Comparison of ENCODE assay signal across 13 cellular contexts in genomic region chr17:43272914-43273313, GRCh38. TPM values are rescaled to one million over a fixed set of nuclear protein-coding genes. Genes with fewer than 3 reads are reported as not detected.
DNase-seq lines count a peak whose midpoint lies in the region; ATAC-seq, FAIRE-seq and TF ChIP-seq lines count a peak whose summit lies in the region.
"Not testable (repeated sequence)": the region's sequence is repeated elsewhere in the genome, so short reads cannot be mapped to it uniquely, and the experiment has no call there.
"Had no signal": no experiment of that assay in that cellular context is flagged by ENCODE, and none has a peak within 500 bp of the region (broad histone marks: within the 10 kb centered on the region; RNA-seq: fewer than 3 reads in every experiment).

No MANE protein-coding gene starts in this region.

- not testable (repeated sequence) for H2AK5ac ChIP-seq in IMR-90 (ENCODE audit: low read depth, low read length)

- not testable (repeated sequence) for H3K36me3 Mint-ChIP-seq in T-helper 17 cell (ENCODE audit: low read depth); activated CD8-positive, alpha-beta memory T cell treated with anti-CD3 and anti-CD28 coated beads, Interleukin-2, amount 10 ng/mL, durations not matched to agents 7 days and 5 days; naive thymus-derived CD4-positive, alpha-beta T cell; stimulated activated memory B cell treated with anti-CD40 and anti-IgM and Interleukin-4, amounts not matched to agents 10 μg/mL and 1 μg/mL and 100 μg/mL, for 72 hours

- not testable (repeated sequence) for H3K9me3 Mint-ChIP-seq in activated CD8-positive, alpha-beta memory T cell treated with anti-CD3 and anti-CD28 coated beads, Interleukin-2, amount 10 ng/mL, durations not matched to agents 7 days and 5 days (ENCODE audit: low read depth); naive thymus-derived CD4-positive, alpha-beta T cell; stimulated activated memory B cell treated with anti-CD40 and anti-IgM and Interleukin-4, amounts not matched to agents 10 μg/mL and 1 μg/mL and 100 μg/mL, for 72 hours

- not testable (repeated sequence) for H2BK20ac ChIP-seq in IMR-90 (ENCODE audit: low read depth, low read length)

- H2BK15ac ChIP-seq in IMR-90 (ENCODE audit: low read depth, low read length), result not testable (repeated sequence)

- H3K27ac ChIP-seq in A549, result 0 out of 6 replicates have a peak overlapping the region, but pooled peaks have one; percentile 47 to 62
- H3K27ac ChIP-seq in IMR-90 (ENCODE audit: insufficient read depth, low read length); K562 (ENCODE audit: extremely low read depth, low read depth, low read length); endothelial cell of umbilical vein (ENCODE audit: insufficient read depth, low read depth, low read length); naive thymus-derived CD4-positive, alpha-beta T cell (ENCODE audit: low read depth, low read length): not testable (repeated sequence)

- H4K5ac ChIP-seq in IMR-90 (ENCODE audit: low read depth, low read length), result not testable (repeated sequence)

- H3K23ac ChIP-seq in IMR-90 (ENCODE audit: low read depth, low read length), result not testable (repeated sequence)

- TF ChIP-seq CTCF in A549 (IDR thresholded peaks at IDR 0.05); IMR-90 (conservative IDR thresholded peaks at IDR 0.05; ENCODE audit: low read depth, low read length); K562 (IDR thresholded peaks at IDR 0.05 in 2 of 3, conservative IDR thresholded peaks at IDR 0.05 in 1 of 3; ENCODE audit: insufficient read depth in 2 of 3, low read depth in 1 of 3, low read length in 3 of 3); endothelial cell of umbilical vein (IDR thresholded peaks at IDR 0.05; ENCODE audit: extremely low read depth in 1 of 2, insufficient read depth in 1 of 2, low read depth in 1 of 2, low read length in 2 of 2): not testable (repeated sequence)

- not testable (repeated sequence) for H4K8ac ChIP-seq in IMR-90 (ENCODE audit: low read depth in 2 of 2, low read length in 2 of 2)

- not testable (repeated sequence) for FAIRE-seq in A549 (lab: Jason Lieb, UNC); K562 (lab: Jason Lieb, UNC); endothelial cell of umbilical vein (lab: Jason Lieb, UNC)

- not testable (repeated sequence) for H3K27me3 Mint-ChIP-seq in T-helper 17 cell; activated CD8-positive, alpha-beta memory T cell treated with anti-CD3 and anti-CD28 coated beads, Interleukin-2, amount 10 ng/mL, durations not matched to agents 7 days and 5 days; naive thymus-derived CD4-positive, alpha-beta T cell; stimulated activated memory B cell treated with anti-CD40 and anti-IgM and Interleukin-4, amounts not matched to agents 10 μg/mL and 1 μg/mL and 100 μg/mL, for 72 hours

- not testable (repeated sequence) for H3K56ac ChIP-seq in IMR-90 (ENCODE audit: extremely low read depth, insufficient read depth, low read length)

- not testable (repeated sequence) for H4K91ac ChIP-seq in IMR-90 (ENCODE audit: insufficient read depth, low read depth, low read length)

- WGBS in A549 (ENCODE audit: missing lambda C conversion rate), result no CpG with 5 or more reads among the region's 30 CpGs
- whole genome bisulfite sequencing in IMR-90 (ENCODE audit: extremely low coverage in 2 of 2, insufficient read length in 1 of 2), 2 experiments, result no CpG with 5 or more reads among the region's 30 CpGs
- no CpG with 5 or more reads among the region's 30 CpGs for WGBS in K562 (ENCODE audit: insufficient coverage, low coverage, missing lambda C conversion rate)

- not testable (repeated sequence) for H3K79me2 ChIP-seq in K562 (ENCODE audit: control insufficient read depth, insufficient read depth, low read length); endothelial cell of umbilical vein (ENCODE audit: control insufficient read depth, insufficient read depth, low read length)

- not testable (repeated sequence) for H3K14ac ChIP-seq in IMR-90 (replicated peaks; ENCODE audit: low read depth, low read length)

- H3K79me1 ChIP-seq in IMR-90 (ENCODE audit: low read depth in 1 of 2, low read length in 2 of 2), result not testable (repeated sequence)

- H3K4me3 Mint-ChIP-seq in T-helper 17 cell; activated CD8-positive, alpha-beta memory T cell treated with anti-CD3 and anti-CD28 coated beads, Interleukin-2, amount 10 ng/mL, durations not matched to agents 7 days and 5 days; stimulated activated memory B cell treated with anti-CD40 and anti-IgM and Interleukin-4, amounts not matched to agents 10 μg/mL and 1 μg/mL and 100 μg/mL, for 72 hours: not testable (repeated sequence)
- H3K4me3 Mint-ChIP-seq in naive thymus-derived CD4-positive, alpha-beta T cell, result peak overlapping the region in 2 of 10 donors; percentile 59 to 65

- not testable (repeated sequence) for H3K9ac ChIP-seq in IMR-90 (ENCODE audit: low read depth, low read length); K562 (ENCODE audit: insufficient read depth in 1 of 2, low read depth in 2 of 2, low read length in 2 of 2); endothelial cell of umbilical vein (replicated peaks; ENCODE audit: extremely low read depth, insufficient read depth, low read length)

- H2AK9ac ChIP-seq in IMR-90 (replicated peaks; ENCODE audit: low read depth, low read length, poor library complexity), result not testable (repeated sequence)

- BruUV-seq in IMR-90 (replicated peaks; lab: Mats Ljungman, UMichigan), result TSS peak; percentile 100
- BruUV-seq in K562 (replicated peaks; lab: Mats Ljungman, UMichigan), result TSS peak; percentile 100
- TSS peak; percentile 100 for BruUV-seq in endothelial cell of umbilical vein (replicated peaks; lab: Mats Ljungman, UMichigan)

- H3K4me1 ChIP-seq in A549; IMR-90 (ENCODE audit: control insufficient read depth, insufficient read depth, low read length); K562 (replicated peaks in 1 of 2; ENCODE audit: control insufficient read depth in 2 of 2, insufficient read depth in 2 of 2, low read length in 2 of 2); endothelial cell of umbilical vein (ENCODE audit: control insufficient read depth, extremely low read depth, insufficient read depth, low read length); naive thymus-derived CD4-positive, alpha-beta T cell (ENCODE audit: control insufficient read depth in 2 of 2, insufficient read depth in 2 of 2, low read length in 2 of 2): not testable (repeated sequence)

- CTCF ChIA-PET in A549 (lab: Yijun Ruan, JAX); IMR-90 (lab: Yijun Ruan, JAX); activated CD8-positive, alpha-beta memory T cell treated with anti-CD3 and anti-CD28 coated beads, Interleukin-2, amount 10 ng/mL, durations not matched to agents 7 days and 5 days (lab: Charles Lee); K562 (lab: Yijun Ruan, JAX; ENCODE audit: low intra/inter-chr PET ratio); endothelial cell of umbilical vein (lab: Charles Lee); naive thymus-derived CD4-positive, alpha-beta T cell (lab: Charles Lee): not testable (repeated sequence)

- H3K4me3 ChIP-seq in A549; IMR-90 (ENCODE audit: insufficient read depth, low read depth, low read length); K562; endothelial cell of umbilical vein (replicated peaks in 1 of 3; ENCODE audit: insufficient read depth in 1 of 3, low read depth in 1 of 3, low read length in 3 of 3); naive thymus-derived CD4-positive, alpha-beta T cell (ENCODE audit: low read length): not testable (repeated sequence)

- not testable (repeated sequence) for H3K4me1 Mint-ChIP-seq in T-helper 17 cell; activated CD8-positive, alpha-beta memory T cell treated with anti-CD3 and anti-CD28 coated beads, Interleukin-2, amount 10 ng/mL, durations not matched to agents 7 days and 5 days; naive thymus-derived CD4-positive, alpha-beta T cell; stimulated activated memory B cell treated with anti-CD40 and anti-IgM and Interleukin-4, amounts not matched to agents 10 μg/mL and 1 μg/mL and 100 μg/mL, for 72 hours

- H4K20me1 ChIP-seq in IMR-90 (ENCODE audit: insufficient read depth, low read length); K562 (replicated peaks; ENCODE audit: control insufficient read depth, insufficient read depth, low read length); endothelial cell of umbilical vein (replicated peaks; ENCODE audit: control insufficient read depth, extremely low read depth, insufficient read depth, low read length): not testable (repeated sequence)

- H3K9me1 ChIP-seq in IMR-90 (ENCODE audit: insufficient read depth, low read length); K562 (ENCODE audit: control insufficient read depth, insufficient read depth, low read length); endothelial cell of umbilical vein (replicated peaks; ENCODE audit: control insufficient read depth, extremely low read depth, insufficient read depth, low read length): not testable (repeated sequence)

- not testable (repeated sequence) for H3K36me3 ChIP-seq in IMR-90 (ENCODE audit: control insufficient read depth, insufficient read depth, low read length); K562 (ENCODE audit: control insufficient read depth, insufficient read depth, low read length); endothelial cell of umbilical vein (ENCODE audit: control insufficient read depth in 2 of 2, extremely low read depth in 1 of 2, insufficient read depth in 2 of 2, low read length in 2 of 2); naive thymus-derived CD4-positive, alpha-beta T cell (ENCODE audit: control insufficient read depth in 2 of 3, insufficient read depth in 3 of 3, low read length in 3 of 3)

- not testable (repeated sequence) for H3K18ac ChIP-seq in IMR-90 (ENCODE audit: low read depth, low read length)

- intact Hi-C loops in IMR-90 (cut with micrococcal nuclease); K562 (cut with micrococcal nuclease); endothelial cell of umbilical vein (cut with micrococcal nuclease); naive thymus-derived CD4-positive, alpha-beta T cell (cut with micrococcal nuclease): not testable (repeated sequence)

- not testable (repeated sequence) for H2AFZ ChIP-seq in IMR-90 (replicated peaks; ENCODE audit: low read length, poor library complexity); K562 (ENCODE audit: low read depth, low read length); endothelial cell of umbilical vein (ENCODE audit: low read depth, low read length)

- not testable (repeated sequence) for H3K9me3 ChIP-seq in A549; IMR-90 (ENCODE audit: control insufficient read depth, insufficient read depth, low read length); T-helper 17 cell (ENCODE audit: control insufficient read depth, low read length, poor library complexity, severe bottlenecking); K562 (replicated peaks; ENCODE audit: control insufficient read depth, insufficient read depth, low read depth, low read length); endothelial cell of umbilical vein (replicated peaks; ENCODE audit: control insufficient read depth, insufficient read depth, low read length); naive thymus-derived CD4-positive, alpha-beta T cell (ENCODE audit: control insufficient read depth in 2 of 3, low read length in 3 of 3)

- POLR2A ChIA-PET in A549 (lab: Yijun Ruan, JAX); IMR-90 (lab: Charles Lee; ENCODE audit: unreplicated experiment); K562 (lab: Yijun Ruan, JAX); endothelial cell of umbilical vein (lab: Charles Lee); naive thymus-derived CD4-positive, alpha-beta T cell (lab: Charles Lee): not testable (repeated sequence)

- TF ChIP-seq RAD21 in A549 (conservative IDR thresholded peaks at IDR 0.05 in 1 of 2, IDR thresholded peaks at IDR 0.05 in 1 of 2); IMR-90 (IDR thresholded peaks at IDR 0.05; ENCODE audit: low read length); K562 (CRISPR knock-in tag; conservative IDR thresholded peaks at IDR 0.05 in 1 of 2, IDR thresholded peaks at IDR 0.05 in 1 of 2): not testable (repeated sequence)

- not testable (repeated sequence) for DNase-seq in A549 (ENCODE audit: low read depth in 1 of 2, low spot score in 1 of 2); IMR-90; T-helper 17 cell; activated CD8-positive, alpha-beta memory T cell treated with anti-CD3 and anti-CD28 coated beads, Interleukin-2, amount 10 ng/mL, durations not matched to agents 7 days and 5 days; K562 (ENCODE audit: extremely low read depth in 1 of 4, low spot score in 3 of 4); endothelial cell of umbilical vein (ENCODE audit: low read depth, low spot score); naive thymus-derived CD4-positive, alpha-beta T cell

- not testable (repeated sequence) for H3K4me2 ChIP-seq in A549; IMR-90 (ENCODE audit: low read depth, low read length); K562 (ENCODE audit: insufficient read depth, low read length); endothelial cell of umbilical vein (ENCODE audit: insufficient read depth, low read length)

- not testable (repeated sequence) for H2BK120ac ChIP-seq in IMR-90 (ENCODE audit: low read depth, low read length)

- dilution Hi-C loops in IMR-90 (cut with HindIII; ENCODE audit: low sequenced_read_pairs, unreplicated experiment); endothelial cell of umbilical vein (cut with MboI; ENCODE audit: extremely low pct_ligation_motif_present, low sequenced_read_pairs): not testable (repeated sequence)

- TF ChIP-seq EP300 in A549 (IDR thresholded peaks at IDR 0.05); K562 (IDR thresholded peaks at IDR 0.05; ENCODE audit: low read length): not testable (repeated sequence)

- H2BK5ac ChIP-seq in IMR-90 (ENCODE audit: low read depth, low read length, poor library complexity, severe bottlenecking), result not testable (repeated sequence)

- in situ Hi-C loops in IMR-90 (cut with MboI; ENCODE audit: low sequenced_read_pairs); K562 (cut with MboI): not testable (repeated sequence)

- H3K27ac Mint-ChIP-seq in T-helper 17 cell; activated CD8-positive, alpha-beta memory T cell treated with anti-CD3 and anti-CD28 coated beads, Interleukin-2, amount 10 ng/mL, durations not matched to agents 7 days and 5 days; naive thymus-derived CD4-positive, alpha-beta T cell: not testable (repeated sequence)
- peak overlapping the region; percentile 55 for H3K27ac Mint-ChIP-seq in stimulated activated memory B cell treated with anti-CD40 and anti-IgM and Interleukin-4, amounts not matched to agents 10 μg/mL and 1 μg/mL and 100 μg/mL, for 72 hours

- ATAC-seq in A549 (peak in 1 of 2 experiments; percentile 70; a peak in 3 of 6 replicates), T-helper 17 cell (peak; percentile 18), K562 (peak; percentile 59)
- ATAC-seq in IMR-90 (ENCODE audit: low read depth), result not testable (repeated sequence)
- peak; percentile 70 for ATAC-seq in activated CD8-positive, alpha-beta memory T cell treated with anti-CD3 and anti-CD28 coated beads, Interleukin-2, amount 10 ng/mL, durations not matched to agents 7 days and 5 days
- ATAC-seq in naive thymus-derived CD4-positive, alpha-beta T cell, result peak; percentile 20
- ATAC-seq in stimulated activated memory B cell treated with anti-CD40 and anti-IgM and Interleukin-4, amounts not matched to agents 10 μg/mL and 1 μg/mL and 100 μg/mL, for 72 hours, result peak; percentile 47

- H3K27me3 ChIP-seq in IMR-90 (ENCODE audit: control insufficient read depth, insufficient read depth, low read length); K562 (ENCODE audit: control insufficient read depth in 2 of 2, insufficient read depth in 2 of 2, low read length in 2 of 2); endothelial cell of umbilical vein (ENCODE audit: control insufficient read depth in 2 of 2, insufficient read depth in 2 of 2, low read length in 2 of 2); naive thymus-derived CD4-positive, alpha-beta T cell (ENCODE audit: control insufficient read depth in 2 of 2, insufficient read depth in 2 of 2, low read length in 2 of 2): not testable (repeated sequence)

- not testable (repeated sequence) for H3K4ac ChIP-seq in IMR-90 (ENCODE audit: low read depth, low read length)

- not testable (repeated sequence) for TF ChIP-seq POLR2A in A549 (IDR thresholded peaks at IDR 0.05; ENCODE audit: low read length); IMR-90 (IDR thresholded peaks at IDR 0.05; ENCODE audit: low read depth, low read length); K562 (conservative IDR thresholded peaks at IDR 0.05); endothelial cell of umbilical vein (IDR thresholded peaks at IDR 0.05; ENCODE audit: low read depth, low read length)

RNA-seq across cellular contexts. Expression of gene RNU2-1, which starts 39.1 kb away (rescaled TPM):
- polyA plus RNA-seq in A549 (2011; rRNA removed), result not detected in 2 replicates
- polyA plus RNA-seq in A549 (2012; cell fraction: cytosol; rRNA removed), result not detected in 2 replicates
- polyA plus RNA-seq in A549 (2012; cell fraction: nucleus; rRNA removed), result not detected in 2 replicates
- not detected in 3 replicates for polyA plus RNA-seq in A549 (2017; fragmentation: RNase III; extraction: RNeasy Plus Mini Kit Qiagen cat#74134 plus additional on column Dnase treatment)
- not detected in 2 replicates for polyA minus RNA-seq in A549 (2011; rRNA and poly(A)+ RNA removed)
- not detected in 2 replicates for total RNA-seq in IMR-90 (2012; rRNA removed)
- polyA plus RNA-seq in IMR-90 (2012; rRNA removed), result not detected in 2 replicates
- not detected in 2 replicates for polyA plus RNA-seq in IMR-90 (2012; cell fraction: cytosol; rRNA removed)
- polyA plus RNA-seq in IMR-90 (2012; cell fraction: nucleus; rRNA removed; ENCODE audit: low replicate concordance), result not detected in 2 replicates
- 1,000 to 10,000 TPM; 3,838 to 5,780 TPM for total RNA-seq in T-helper 17 cell
- total RNA-seq in activated CD8-positive, alpha-beta memory T cell treated with anti-CD3 and anti-CD28 coated beads, Interleukin-2, amount 10 ng/mL, durations not matched to agents 7 days and 5 days, result 1,000 to 10,000 TPM; 3,839 to 7,603 TPM
- total RNA-seq in K562 (2011; cell fraction: chromatin; rRNA removed; ENCODE audit: low replicate concordance), result not detected in 2 replicates
- total RNA-seq in K562 (2011; cell fraction: nucleolus; rRNA removed), result not detected in 2 replicates
- not detected in 2 replicates for total RNA-seq in K562 (2011; cell fraction: nucleoplasm; rRNA removed)
- not detected in 2 replicates for total RNA-seq in K562 (2014; rRNA removed)
- not detected in 2 replicates for total RNA-seq in K562 (2014; rRNA removed; fragmentation: Illumina TruSeq; extraction: Trizol)
- total RNA-seq in K562 (2015; rRNA removed; fragmentation: Illumina TruSeq; extraction: Trizol), result not detected in 2 replicates
- total RNA-seq in K562 (2021), result 9,315 and 9,527 TPM in 2 replicates
- polyA plus RNA-seq in K562 (2011; rRNA removed), result not detected in 2 replicates
- not detected in 2 replicates for polyA plus RNA-seq in K562 (2011; cell fraction: cytosol; rRNA removed)
- polyA plus RNA-seq in K562 (2011; cell fraction: nucleus; rRNA removed), result not detected in 2 replicates
- polyA plus RNA-seq in K562 (2012), result not detected in 2 replicates
- not detected in 2 replicates for polyA plus RNA-seq in K562 (2014; fragmentation: Illumina TruSeq; extraction: Trizol)
- polyA plus RNA-seq in K562 (2014; fragmentation: Nextera tagmentation; extraction: Ambion mirVana), result not detected
- polyA plus RNA-seq in K562 (2014; rRNA removed), result not detected in 2 replicates
- not detected in 2 replicates for polyA minus RNA-seq in K562 (2011; rRNA and poly(A)+ RNA removed)
- not detected in 2 replicates for polyA minus RNA-seq in K562 (2011; cell fraction: cytosol; rRNA and poly(A)+ RNA removed)
- polyA minus RNA-seq in K562 (2011; cell fraction: nucleus; rRNA and poly(A)+ RNA removed), result not detected in 2 replicates
- 3,596 and 4,679 TPM in 2 replicates for total RNA-seq in endothelial cell of umbilical vein
- not detected in 2 replicates for polyA plus RNA-seq in endothelial cell of umbilical vein
- polyA plus RNA-seq in endothelial cell of umbilical vein (2011; cell fraction: cytosol; rRNA removed), result not detected in 2 replicates
- polyA plus RNA-seq in endothelial cell of umbilical vein (2011; cell fraction: nucleus; rRNA removed), result not detected in 2 replicates
- not detected in 2 replicates for polyA plus RNA-seq in endothelial cell of umbilical vein (2012)
- polyA minus RNA-seq in endothelial cell of umbilical vein, result not detected in 2 replicates
- not detected for polyA minus RNA-seq in endothelial cell of umbilical vein (2011; cell fraction: cytosol; rRNA and poly(A)+ RNA removed)
- not detected in 2 replicates for polyA minus RNA-seq in endothelial cell of umbilical vein (2011; cell fraction: nucleus; rRNA and poly(A)+ RNA removed)
- 1,000 to 10,000 TPM; 2,629 to 6,823 (median 3,564) TPM for total RNA-seq in naive thymus-derived CD4-positive, alpha-beta T cell
- not detected for polyA plus RNA-seq in naive thymus-derived CD4-positive, alpha-beta T cell
- total RNA-seq: HT-29, Peyer's patch, SJCRH30 had no signal
- polyA plus RNA-seq: AG04450; CD8-positive, alpha-beta memory T cell had no signal

RNA-seq across cellular contexts. Expression of gene CCDC200, which starts 44.5 kb away (rescaled TPM):
- not detected in 2 replicates for polyA plus RNA-seq in A549 (2011; rRNA removed)
- not detected in 2 replicates for polyA plus RNA-seq in A549 (2012; cell fraction: cytosol; rRNA removed)
- polyA plus RNA-seq in A549 (2012; cell fraction: nucleus; rRNA removed), result 0.18 TPM in 1 of 2 replicates, not detected in the other
- polyA plus RNA-seq in A549 (2017; fragmentation: RNase III; extraction: RNeasy Plus Mini Kit Qiagen cat#74134 plus additional on column Dnase treatment), result not detected in 3 replicates
- 0.25 TPM in 1 of 2 replicates, not detected in the other for polyA minus RNA-seq in A549 (2011; rRNA and poly(A)+ RNA removed)
- not detected in 2 replicates for total RNA-seq in IMR-90 (2012; rRNA removed)
- polyA plus RNA-seq in IMR-90 (2012; rRNA removed), result not detected in 2 replicates
- polyA plus RNA-seq in IMR-90 (2012; cell fraction: cytosol; rRNA removed), result not detected in 2 replicates
- not detected in 2 replicates for polyA plus RNA-seq in IMR-90 (2012; cell fraction: nucleus; rRNA removed; ENCODE audit: low replicate concordance)
- under 1 TPM; 0.40 to 0.60 TPM for total RNA-seq in T-helper 17 cell
- not detected for total RNA-seq in activated CD8-positive, alpha-beta memory T cell treated with anti-CD3 and anti-CD28 coated beads, Interleukin-2, amount 10 ng/mL, durations not matched to agents 7 days and 5 days
- total RNA-seq in K562 (2011; cell fraction: chromatin; rRNA removed; ENCODE audit: low replicate concordance), result 0.88 TPM in 1 of 2 replicates, not detected in the other
- total RNA-seq in K562 (2011; cell fraction: nucleolus; rRNA removed), result 0.66 TPM in 1 of 2 replicates, not detected in the other
- total RNA-seq in K562 (2011; cell fraction: nucleoplasm; rRNA removed), result 1.6 TPM in 1 of 2 replicates, not detected in the other
- not detected in 2 replicates for total RNA-seq in K562 (2014; rRNA removed)
- total RNA-seq in K562 (2014; rRNA removed; fragmentation: Illumina TruSeq; extraction: Trizol), result not detected in 2 replicates
- not detected in 2 replicates for total RNA-seq in K562 (2015; rRNA removed; fragmentation: Illumina TruSeq; extraction: Trizol)
- total RNA-seq in K562 (2021), result not detected in 2 replicates
- not detected in 2 replicates for polyA plus RNA-seq in K562 (2011; rRNA removed)
- not detected in 2 replicates for polyA plus RNA-seq in K562 (2011; cell fraction: cytosol; rRNA removed)
- not detected in 2 replicates for polyA plus RNA-seq in K562 (2011; cell fraction: nucleus; rRNA removed)
- not detected in 2 replicates for polyA plus RNA-seq in K562 (2012)
- polyA plus RNA-seq in K562 (2014; fragmentation: Illumina TruSeq; extraction: Trizol), result not detected in 2 replicates
- polyA plus RNA-seq in K562 (2014; fragmentation: Nextera tagmentation; extraction: Ambion mirVana), result under 1 TPM in 1 of 2 experiments, not detected in 1; 0.14 TPM
- polyA plus RNA-seq in K562 (2014; rRNA removed), result not detected in 2 replicates
- not detected in 2 replicates for polyA minus RNA-seq in K562 (2011; rRNA and poly(A)+ RNA removed)
- not detected in 2 replicates for polyA minus RNA-seq in K562 (2011; cell fraction: cytosol; rRNA and poly(A)+ RNA removed)
- not detected in 2 replicates for polyA minus RNA-seq in K562 (2011; cell fraction: nucleus; rRNA and poly(A)+ RNA removed)
- not detected in 2 replicates for total RNA-seq in endothelial cell of umbilical vein
- polyA plus RNA-seq in endothelial cell of umbilical vein, result not detected in 2 replicates
- not detected in 2 replicates for polyA plus RNA-seq in endothelial cell of umbilical vein (2011; cell fraction: cytosol; rRNA removed)
- polyA plus RNA-seq in endothelial cell of umbilical vein (2011; cell fraction: nucleus; rRNA removed), result 0.20 TPM in 1 of 2 replicates, not detected in the other
- 1.3 and 1.9 TPM in 2 replicates for polyA plus RNA-seq in endothelial cell of umbilical vein (2012)
- polyA minus RNA-seq in endothelial cell of umbilical vein, result 0.68 TPM in 1 of 2 replicates, not detected in the other
- not detected for polyA minus RNA-seq in endothelial cell of umbilical vein (2011; cell fraction: cytosol; rRNA and poly(A)+ RNA removed)
- not detected in 2 replicates for polyA minus RNA-seq in endothelial cell of umbilical vein (2011; cell fraction: nucleus; rRNA and poly(A)+ RNA removed)
- total RNA-seq in naive thymus-derived CD4-positive, alpha-beta T cell, result 1 to 10 TPM in 2 of 5 experiments, under 1 TPM in 1, not detected in 2; 0.72 to 2.0 (median 1.7) TPM
- 1 to 10 TPM in 1 of 2 donors, not detected in 1; 1.3 TPM for polyA plus RNA-seq in naive thymus-derived CD4-positive, alpha-beta T cell
- total RNA-seq: HT-29, SJCRH30 had no signal
- polyA plus RNA-seq: AG04450 had no signal
